Comparison of ENCODE assay signal across 21 cellular contexts in the genomic region with DNA sequence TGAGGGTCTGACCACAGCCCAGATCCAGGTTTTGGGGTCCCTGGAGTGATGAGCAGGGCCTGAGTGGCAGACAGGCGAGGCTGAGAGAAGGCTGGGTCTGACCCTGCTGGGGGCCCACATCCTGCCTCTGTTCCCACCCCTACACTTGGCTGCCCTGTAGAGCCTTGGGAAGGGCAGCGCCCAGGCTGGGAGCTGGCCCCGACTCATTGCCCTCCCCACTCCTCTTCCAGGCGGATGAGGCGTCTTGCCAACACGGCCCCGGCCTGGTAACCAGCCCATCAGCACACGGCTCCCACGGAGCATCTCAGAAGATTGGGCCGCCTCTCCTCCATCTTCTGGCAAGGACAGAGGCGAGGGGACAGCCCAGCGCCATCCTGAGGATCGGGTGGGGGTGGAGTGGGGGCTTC. TPM values are rescaled to one million over a fixed set of nuclear protein-coding genes. Genes with fewer than 3 reads are reported as not detected.
A peak's percentile ranks its signal among the peaks of the same experiment; 100 is the strongest.
DNase-seq lines count a peak whose midpoint lies in the region; ATAC-seq and TF ChIP-seq lines count a peak whose summit lies in the region.
"Had no signal": no experiment of that assay in that cellular context is flagged by ENCODE, and none has a peak within 500 bp of the region (broad histone marks: within the 10 kb centered on the region; RNA-seq: fewer than 3 reads in every experiment).

No MANE protein-coding gene starts in this region.

- H3K9me3 ChIP-seq in A673 (ENCODE audit: low read depth, low read length, poor library complexity, severe bottlenecking) (no peaks in the 10 kb centered on the region), Peyer's patch (no peaks in the 10 kb centered on the region), ovary (no peaks in the 10 kb centered on the region), H9 (ENCODE audit: control insufficient read depth, low read depth, low read length) (no peaks in the 10 kb centered on the region), thyroid gland (no peaks in the 10 kb centered on the region)
- H3K9me3 ChIP-seq: testis had no signal

- no peak overlapping the region for H3K4me2 ChIP-seq in H9 (ENCODE audit: insufficient read depth, insufficient read length, low read length)

- no peak overlapping the region for H3K9ac ChIP-seq in H9 (ENCODE audit: extremely low read depth, insufficient read length, low read length)

- H3K23ac ChIP-seq in H9 (ENCODE audit: insufficient read length, low read depth, low read length): no peak overlapping the region

- peaks cover 11 to 14% of the 10 kb centered on the region in 2 experiments for H3K4me1 Mint-ChIP-seq in H9

- H2BK120ac ChIP-seq in H9 (ENCODE audit: low read depth, low read length, poor library complexity, severe bottlenecking): no peak overlapping the region

- H2AFZ ChIP-seq in H9 (ENCODE audit: low read length): no peak overlapping the region

- H3T11ph ChIP-seq in H9 (ENCODE audit: low read length): no peak overlapping the region

- no peak for TF ChIP-seq EP300 in ovary (IDR thresholded peaks at IDR 0.05)

- H3K36me3 ChIP-seq in A673 (ENCODE audit: insufficient read depth, low read length, poor library complexity, severe bottlenecking) (peaks cover 38% of the 10 kb centered on the region), Peyer's patch (peaks cover 0 to 37% (median 0%) of the 10 kb centered on the region in 3 donors), ovary (no peaks in the 10 kb centered on the region), thyroid gland (peaks cover 24 to 26% of the 10 kb centered on the region in 2 donors)

- no peak overlapping the region for H3K56ac ChIP-seq in H9 (ENCODE audit: insufficient read length, low read depth, low read length)

- WGBS in ovary, 3 donors: 44 to 60% (median 47%) methylated on average over 13 of the region's 13 CpGs
- WGBS in H9 (ENCODE audit: extremely low coverage, insufficient read length, low lambda C conversion rate): no CpG with 5 or more reads among the region's 13 CpGs
- WGBS in thyroid gland, 2 donors: 80 to 88% methylated on average over 5 to 13 of the region's 13 CpGs

- no peak overlapping the region for H2BK15ac ChIP-seq in H9 (ENCODE audit: low read depth, low read length)

- H4K91ac ChIP-seq in H9 (ENCODE audit: insufficient read length, low read depth, low read length): no peak overlapping the region

- H3K79me1 ChIP-seq in H9 (ENCODE audit: insufficient read depth, low read depth, low read length, poor library complexity, severe bottlenecking): no peaks in the 10 kb centered on the region

- DNase-seq in A673 (ENCODE audit: low spot score) (no peak), Peyer's patch (peak in 2 of 3 donors; percentile 25 to 42), cardiac septum (ENCODE audit: low spot score) (peak; percentile 74), ovary (peak in 3 of 5 donors; percentile 62 to 76 (median 67)), iPS-NIHi11 (ENCODE audit: low spot score) (no peak), H9 (no peak), thyroid gland (no peak)
- DNase-seq: activated CD4-positive, alpha-beta T cell treated with anti-CD3 and anti-CD28 coated beads for 36 hours; activated naive CD8-positive, alpha-beta T cell treated with anti-CD3 and anti-CD28 coated beads, Interleukin-2, amount 50 U/mL, for 24 hours; CD8-positive, alpha-beta T cell; dermis blood vessel endothelial cell; DND-41; naive B cell; NCI-H1105; NCI-H2081; occipital lobe; SW 1271; testis had no signal

- TF ChIP-seq POLR2A in Peyer's patch (IDR thresholded peaks at IDR 0.05): no peak
- no peak for TF ChIP-seq POLR2A in ovary (IDR thresholded peaks at IDR 0.05)
- no peak for TF ChIP-seq POLR2A in thyroid gland (IDR thresholded peaks at IDR 0.05)

- no peak overlapping the region for H3K18ac ChIP-seq in H9 (ENCODE audit: insufficient read length, low read depth, low read length)

- H3K4me3 ChIP-seq in A673 (ENCODE audit: low read depth, low read length, poor library complexity, severe bottlenecking) (no peak overlapping the region), Peyer's patch (no peak overlapping the region), ovary (no peak overlapping the region), thyroid gland (replicated peaks in 1 of 3) (no peak overlapping the region)
- H3K4me3 ChIP-seq: testis had no signal

- TF ChIP-seq CTCF in A673 (conservative IDR thresholded peaks at IDR 0.05; ENCODE audit: low read depth, low read length): no peak
- TF ChIP-seq CTCF in Peyer's patch (IDR thresholded peaks at IDR 0.05): no peak
- TF ChIP-seq CTCF in ovary (IDR thresholded peaks at IDR 0.05): no peak
- TF ChIP-seq CTCF in H9 (conservative IDR thresholded peaks at IDR 0.05): no peak
- TF ChIP-seq CTCF in thyroid gland (IDR thresholded peaks at IDR 0.05): no peak

- H2BK5ac ChIP-seq in H9 (ENCODE audit: insufficient read length, low read length): no peak overlapping the region

- H3K27me3 Mint-ChIP-seq in H9 (ENCODE audit: low read depth): no peaks in the 10 kb centered on the region
- H3K27me3 Mint-ChIP-seq: activated CD4-positive, alpha-beta T cell treated with anti-CD3 and anti-CD28 coated beads for 36 hours; activated T-helper 17 cell treated with anti-CD3 and anti-CD28 coated beads, Interleukin-2, amount 50 U/mL, for 72 hours; naive B cell had no signal

- CTCF ChIA-PET in A673 (lab: Charles Lee): no interaction called here

- H3K4ac ChIP-seq in H9 (ENCODE audit: low read depth, low read length): no peak overlapping the region

- H3K27ac Mint-ChIP-seq in H9: no peak overlapping the region
- H3K27ac Mint-ChIP-seq: activated CD4-positive, alpha-beta T cell treated with anti-CD3 and anti-CD28 coated beads for 36 hours; activated naive CD8-positive, alpha-beta T cell treated with anti-CD3 and anti-CD28 coated beads, Interleukin-2, amount 50 U/mL, for 24 hours; activated T-helper 17 cell treated with anti-CD3 and anti-CD28 coated beads, Interleukin-2, amount 50 U/mL, for 72 hours; CD8-positive, alpha-beta T cell; stimulated activated effector memory CD8-positive, alpha-beta T cell treated with anti-CD3 and anti-CD28 coated beads, Interleukin-12 subunit alpha, Interleukin-12 subunit beta, amount 100 ng/mL, for 72 hours had no signal

- no peak overlapping the region for H2BK12ac ChIP-seq in H9 (ENCODE audit: insufficient read length, low read depth, low read length)

- H3K23me2 ChIP-seq in H9 (ENCODE audit: insufficient read length, low read depth, low read length, poor library complexity, severe bottlenecking): peaks cover 6% of the 10 kb centered on the region

- H4K8ac ChIP-seq in H9 (replicated peaks; ENCODE audit: insufficient read length, low read depth, low read length): no peak overlapping the region

- H4K20me1 ChIP-seq in H9 (ENCODE audit: control insufficient read depth, insufficient read depth, insufficient read length): no peaks in the 10 kb centered on the region

- H3K4me1 ChIP-seq in A673 (ENCODE audit: insufficient read depth, low read length, poor library complexity, severe bottlenecking): peaks cover 3% of the 10 kb centered on the region
- peaks cover 0 to 16% (median 9%) of the 10 kb centered on the region in 4 donors for H3K4me1 ChIP-seq in Peyer's patch
- peaks cover 10% of the 10 kb centered on the region for H3K4me1 ChIP-seq in ovary (ENCODE audit: insufficient read depth)
- H3K4me1 ChIP-seq in H9 (ENCODE audit: insufficient read depth, low read length): no peaks in the 10 kb centered on the region; the same call in 1 of the 2 replicates
- H3K4me1 ChIP-seq in thyroid gland: peaks cover 10 to 13% of the 10 kb centered on the region in 2 donors

- H2BK20ac ChIP-seq in H9 (ENCODE audit: low read depth, low read length, poor library complexity, severe bottlenecking): no peak overlapping the region

- TSS peak; percentile 41 for BruUV-seq in A673 (replicated peaks; lab: Mats Ljungman, UMichigan)

- POLR2A ChIA-PET in A673 (lab: Charles Lee; ENCODE audit: low non-redundant PET): no interaction called here

- peaks cover 0 to 3% of the 10 kb centered on the region in 2 experiments; a peak in 1 of 5 replicates for H3K9me3 Mint-ChIP-seq in H9
- H3K9me3 Mint-ChIP-seq: activated naive CD8-positive, alpha-beta T cell treated with anti-CD3 and anti-CD28 coated beads, Interleukin-2, amount 50 U/mL, for 24 hours; activated T-helper 17 cell treated with anti-CD3 and anti-CD28 coated beads, Interleukin-2, amount 50 U/mL, for 72 hours; CD8-positive, alpha-beta T cell; naive B cell; stimulated activated effector memory CD8-positive, alpha-beta T cell treated with anti-CD3 and anti-CD28 coated beads, Interleukin-12 subunit alpha, Interleukin-12 subunit beta, amount 100 ng/mL, for 72 hours had no signal

- no peak overlapping the region for H3K14ac ChIP-seq in H9 (ENCODE audit: insufficient read depth, low read length)

- intact Hi-C loops in A673 (cut with micrococcal nuclease; ENCODE audit: unreplicated experiment) (no loop called here), cardiac septum (cut with DNase I) (no loop called here), ovary (cut with DNase I) (no loop called here), thyroid gland (cut with DNase I) (no loop called here)

- H3K27ac ChIP-seq in A673 (ENCODE audit: low read depth, low read length, poor library complexity, severe bottlenecking): no peak overlapping the region
- H3K27ac ChIP-seq in Peyer's patch: no peak overlapping the region
- no peak overlapping the region for H3K27ac ChIP-seq in ovary
- no peak overlapping the region for H3K27ac ChIP-seq in H9 (ENCODE audit: insufficient read length, low read depth, low read length)
- no peak overlapping the region for H3K27ac ChIP-seq in thyroid gland
- H3K27ac ChIP-seq: testis had no signal

- no peak for ATAC-seq in HG03378 (IDR thresholded peaks at IDR 0.05; ENCODE audit: unreplicated experiment)
- ATAC-seq: activated CD4-positive, alpha-beta T cell treated with anti-CD3 and anti-CD28 coated beads for 36 hours; activated naive CD8-positive, alpha-beta T cell treated with anti-CD3 and anti-CD28 coated beads, Interleukin-2, amount 50 U/mL, for 24 hours; activated T-helper 17 cell treated with anti-CD3 and anti-CD28 coated beads, Interleukin-2, amount 50 U/mL, for 72 hours; CD8-positive, alpha-beta T cell; stimulated activated effector memory CD8-positive, alpha-beta T cell treated with anti-CD3 and anti-CD28 coated beads, Interleukin-12 subunit alpha, Interleukin-12 subunit beta, amount 100 ng/mL, for 72 hours had no signal

- no peak overlapping the region for H3K4me3 Mint-ChIP-seq in H9
- H3K4me3 Mint-ChIP-seq: activated CD4-positive, alpha-beta T cell treated with anti-CD3 and anti-CD28 coated beads for 36 hours; activated naive CD8-positive, alpha-beta T cell treated with anti-CD3 and anti-CD28 coated beads, Interleukin-2, amount 50 U/mL, for 24 hours; activated T-helper 17 cell treated with anti-CD3 and anti-CD28 coated beads, Interleukin-2, amount 50 U/mL, for 72 hours; CD8-positive, alpha-beta T cell; naive B cell; stimulated activated effector memory CD8-positive, alpha-beta T cell treated with anti-CD3 and anti-CD28 coated beads, Interleukin-12 subunit alpha, Interleukin-12 subunit beta, amount 100 ng/mL, for 72 hours had no signal

- H3K27me3 ChIP-seq in A673 (replicated peaks; ENCODE audit: insufficient read depth, low read depth, low read length, poor library complexity) (no peaks in the 10 kb centered on the region), Peyer's patch (no peaks in the 10 kb centered on the region), ovary (no peaks in the 10 kb centered on the region), H9 (ENCODE audit: insufficient read depth, low read length) (no peaks in the 10 kb centered on the region), thyroid gland (no peaks in the 10 kb centered on the region)
- H3K27me3 ChIP-seq: testis had no signal

- peaks cover 19 to 37% (median 35%) of the 10 kb centered on the region in 3 experiments for H3K36me3 Mint-ChIP-seq in H9 (ENCODE audit: insufficient read depth in 1 of 3, low read depth in 3 of 3)

- no peak overlapping the region for H4K5ac ChIP-seq in H9 (ENCODE audit: insufficient read length, low read depth, low read length)

- H2AK5ac ChIP-seq in H9 (ENCODE audit: insufficient read length, low read length): no peak overlapping the region

- no peaks in the 10 kb centered on the region for H3K79me2 ChIP-seq in H9 (ENCODE audit: insufficient read depth, low read length)

RNA-seq across cellular contexts. Expression of a gene that starts 4.9 kb away (rescaled TPM):
- total RNA-seq in A673 (2021): 1.5 and 2.0 TPM in 2 replicates
- total RNA-seq in Peyer's patch: 10 to 100 TPM in 1 of 4 donors, 1 to 10 TPM in 3; 1.1 to 17.3 (median 3.4) TPM
- 2.2 TPM for total RNA-seq in cardiac septum
- total RNA-seq in ovary: 1 to 10 TPM in 5 of 7 donors, under 1 TPM in 2; 0.76 to 3.9 (median 2.0) TPM
- polyA plus RNA-seq in ovary: 1 to 10 TPM in 1 of 2 donors, under 1 TPM in 1; 0.45 to 1.5 TPM
- 9.0 and 9.8 TPM in 2 replicates for total RNA-seq in H9 (2021)
- total RNA-seq in thyroid gland: 10 to 100 TPM in 1 of 4 donors, 1 to 10 TPM in 3; 1.6 to 15.9 (median 4.1) TPM

RNA-seq across cellular contexts. Expression of a gene that starts 23.8 kb away (rescaled TPM):
- 4.9 and 6.2 TPM in 2 replicates for total RNA-seq in A673 (2021)
- total RNA-seq in Peyer's patch: 10 to 100 TPM in 3 of 4 donors, 1 to 10 TPM in 1; 8.3 to 16.0 (median 14.8) TPM
- 19.7 TPM for total RNA-seq in cardiac septum
- 10 to 100 TPM; 14.2 to 25.3 (median 17.2) TPM for total RNA-seq in ovary
- 10 to 100 TPM; 13.7 to 15.0 TPM for polyA plus RNA-seq in ovary
- 12.1 and 15.0 TPM in 2 replicates for total RNA-seq in H9 (2021)
- 10 to 100 TPM; 17.5 to 30.0 (median 24.3) TPM for total RNA-seq in thyroid gland

RNA-seq across cellular contexts. Expression of a gene that starts 47.1 kb away (rescaled TPM):
- total RNA-seq in A673 (2021) (172 and 176 TPM in 2 replicates), Peyer's patch (10 to 100 TPM; 45.7 to 94.9 (median 77.0) TPM), cardiac septum (50.4 TPM), ovary (100 to 1,000 TPM in 1 of 7 donors, 10 to 100 TPM in 6; 47.1 to 107 (median 87.3) TPM), H9 (2021) (132 and 136 TPM in 2 replicates), thyroid gland (100 to 1,000 TPM in 1 of 4 donors, 10 to 100 TPM in 3; 59.8 to 107 (median 75.4) TPM)
- 10 to 100 TPM; 75.4 to 87.0 TPM for polyA plus RNA-seq in ovary

Comparison
In these comparisons a context has a peak if more than half of its experiments do, and no peak if none do; other contexts are left out.
1. DNase-seq: peak in Peyer's patch (2 of 3), cardiac septum (single experiment) and ovary (3 of 5); none in A673 (single experiment), iPS-NIHi11 (single experiment), H9 (single experiment) and thyroid gland (0 of 2).